Comparison of ENCODE assay signal across 8 cellular contexts in genomic region chr3:48716508-48716981, GRCh38. TPM values are rescaled to one million over a fixed set of nuclear protein-coding genes. Genes with fewer than 3 reads are reported as not detected.
DNase-seq lines count a peak whose midpoint lies in the region; ATAC-seq and TF ChIP-seq lines count a peak whose summit lies in the region.

No MANE protein-coding gene starts in this region.

- peaks cover 3% of the 10 kb centered on the region for H3K4me1 ChIP-seq in fibroblast of lung (ENCODE audit: control insufficient read depth, extremely low read depth, insufficient read depth, low read length)

- no peaks in the 10 kb centered on the region for H3K9me3 ChIP-seq in fibroblast of lung (ENCODE audit: control insufficient read depth, insufficient read depth, low read depth, low read length)

- in situ Hi-C loops in ACHN (cut with HindIII; ENCODE audit: low pct_ligation_motif_present, low pct_unique_long_range_greater_than_20kb, low sequenced_read_pairs), result no loop called here
- in situ Hi-C loops in KBM-7 (cut with MboI; ENCODE audit: low pct_unique_long_range_greater_than_20kb, low sequenced_read_pairs), result no loop called here

- no peaks in the 10 kb centered on the region for H3K27me3 ChIP-seq in fibroblast of lung (ENCODE audit: control insufficient read depth, insufficient read depth, low read length)

- H3K36me3 ChIP-seq in fibroblast of lung (ENCODE audit: control insufficient read depth, insufficient read depth, low read length), result no peaks in the 10 kb centered on the region

- ATAC-seq in GM18519 (IDR thresholded peaks at IDR 0.05; ENCODE audit: low FRiP score, unreplicated experiment), result no peak

- peak; percentile 16 for DNase-seq in ACHN
- peak; percentile 32 for DNase-seq in KBM-7
- DNase-seq in activated CD8-positive, alpha-beta memory T cell treated with anti-CD3 and anti-CD28 coated beads, Interleukin-2, amount 50 U/mL, for 48 hours, result peak; percentile 68
- peak in 1 of 2 donors; percentile 4 for DNase-seq in fibroblast of lung (ENCODE audit: low read depth in 2 of 2)
- peak; percentile 70 for DNase-seq in posterior vena cava (ENCODE audit: low spot score)
- no peak for DNase-seq in HPDE6-E6E7 (ENCODE audit: extremely low spot score)
- no peak for DNase-seq in SIG-M5 (lab: John Stamatoyannopoulos, UW)

- H3K9ac ChIP-seq in fibroblast of lung (ENCODE audit: insufficient read depth, low read length), result peak overlapping the region; percentile 92

- peak overlapping the region; percentile 66 to 100 (median 80) for H3K4me3 ChIP-seq in fibroblast of lung (replicated peaks in 1 of 4; ENCODE audit: control extremely low read depth in 1 of 4, insufficient read depth in 1 of 4, low read depth in 3 of 4, low read length in 4 of 4)

- intact Hi-C loops in posterior vena cava (cut with DNase I), result loop anchor here in 1 of 2 donors (5.0 kb wide), 1 partner anchor 939 kb away; no protein-coding TSS in a partner anchor

- no peaks in the 10 kb centered on the region for H4K20me1 ChIP-seq in fibroblast of lung (ENCODE audit: control insufficient read depth, extremely low read depth, insufficient read depth, low read length)

- no peak overlapping the region for H2AFZ ChIP-seq in fibroblast of lung (ENCODE audit: low read length)

- TF ChIP-seq CTCF in fibroblast of lung (conservative IDR thresholded peaks at IDR 0.05 in 1 of 2, IDR thresholded peaks at IDR 0.05 in 1 of 2; ENCODE audit: low read depth in 1 of 2, low read length in 2 of 2), result no peak

- peaks cover 52% of the 10 kb centered on the region for H3K79me2 ChIP-seq in fibroblast of lung (ENCODE audit: control insufficient read depth, insufficient read depth, low read length)

- H3K4me2 ChIP-seq in fibroblast of lung (ENCODE audit: extremely low read depth, insufficient read depth, low read length), result peak overlapping the region; percentile 72

- peak overlapping the region; percentile 91 for H3K27ac ChIP-seq in fibroblast of lung (ENCODE audit: insufficient read depth, low read length)

RNA-seq across cellular contexts. Expression of gene IP6K2, which starts 0.5 kb away (rescaled TPM):
- total RNA-seq in fibroblast of lung, result 40.3 and 53.5 TPM in 2 replicates
- polyA plus RNA-seq in fibroblast of lung, result 58.9 and 64.1 TPM in 2 replicates
- 47.5 and 52.1 TPM in 2 replicates for polyA plus RNA-seq in fibroblast of lung (2012)
- polyA minus RNA-seq in fibroblast of lung (ENCODE audit: low replicate concordance), result 35.9 and 43.2 TPM in 2 replicates
- 10 to 100 TPM; 24.6 to 33.1 TPM for total RNA-seq in posterior vena cava

RNA-seq across cellular contexts. Expression of gene NCKIPSD, which starts 30.8 kb away (rescaled TPM):
- total RNA-seq in fibroblast of lung (15.4 and 23.3 TPM in 2 replicates), posterior vena cava (10 to 100 TPM; 14.0 to 19.8 TPM)
- polyA plus RNA-seq in fibroblast of lung, result 14.6 and 19.6 TPM in 2 replicates
- polyA plus RNA-seq in fibroblast of lung (2012), result 18.7 and 23.3 TPM in 2 replicates
- polyA minus RNA-seq in fibroblast of lung (ENCODE audit: low replicate concordance), result 56.2 and 67.3 TPM in 2 replicates

RNA-seq across cellular contexts. Expression of gene CELSR3, which starts 53.9 kb away (rescaled TPM):
- total RNA-seq in fibroblast of lung, result 0.77 and 2.1 TPM in 2 replicates
- polyA plus RNA-seq in fibroblast of lung, result 0.34 and 0.44 TPM in 2 replicates
- 0.50 and 0.62 TPM in 2 replicates for polyA plus RNA-seq in fibroblast of lung (2012)
- 1.8 and 2.2 TPM in 2 replicates for polyA minus RNA-seq in fibroblast of lung (ENCODE audit: low replicate concordance)
- total RNA-seq in posterior vena cava, result under 1 TPM; 0.65 to 0.67 TPM

Comparison
In these comparisons a context has a peak if more than half of its experiments do, and no peak if none do; other contexts are left out.
1. DNase-seq: peak in ACHN (single experiment), KBM-7 (single experiment), activated CD8-positive, alpha-beta memory T cell treated with anti-CD3 and anti-CD28 coated beads, Interleukin-2, amount 50 U/mL, for 48 hours (single experiment) and posterior vena cava (single experiment); none in HPDE6-E6E7 (single experiment) and SIG-M5 (single experiment).